1 cellular context compared by ENCODE assay signal in genomic region chr2:69386376-69386775, GRCh38.
TF ChIP-seq lines count a peak whose summit lies in the region.

No MANE protein-coding gene starts in this region.

TF ChIP-seq in IMR-90, 13 proteins besides CTCF, POLR2A, EP300 and RAD21:
- TF ChIP-seq ELK1 (IDR thresholded peaks at IDR 0.05; ENCODE audit: borderline replicate concordance, low read depth, low read length), result no peak
- TF ChIP-seq SMC3 (IDR thresholded peaks at IDR 0.05; ENCODE audit: low read depth, low read length), result no peak
- no peak for TF ChIP-seq RFX5 (IDR thresholded peaks at IDR 0.05; ENCODE audit: low read depth, low read length)
- no peak for TF ChIP-seq FOS (IDR thresholded peaks at IDR 0.05; ENCODE audit: low read depth, low read length)
- no peak for TF ChIP-seq USF2 (IDR thresholded peaks at IDR 0.05; ENCODE audit: low read depth, low read length)
- no peak for TF ChIP-seq CEBPB (IDR thresholded peaks at IDR 0.05; ENCODE audit: low read depth, low read length)
- TF ChIP-seq MAZ (IDR thresholded peaks at IDR 0.05; ENCODE audit: borderline replicate concordance, low read depth, low read length), result no peak
- no peak for TF ChIP-seq NFE2L2 (IDR thresholded peaks at IDR 0.05; ENCODE audit: low read depth, low read length)
- TF ChIP-seq MAFK (IDR thresholded peaks at IDR 0.05; ENCODE audit: low read depth, low read length), result no peak
- no peak for TF ChIP-seq BHLHE40 (IDR thresholded peaks at IDR 0.05; ENCODE audit: low read depth, low read length)
- TF ChIP-seq RCOR1 (IDR thresholded peaks at IDR 0.05; ENCODE audit: insufficient replicate concordance, low read length), result no peak
